In the genomic region with DNA sequence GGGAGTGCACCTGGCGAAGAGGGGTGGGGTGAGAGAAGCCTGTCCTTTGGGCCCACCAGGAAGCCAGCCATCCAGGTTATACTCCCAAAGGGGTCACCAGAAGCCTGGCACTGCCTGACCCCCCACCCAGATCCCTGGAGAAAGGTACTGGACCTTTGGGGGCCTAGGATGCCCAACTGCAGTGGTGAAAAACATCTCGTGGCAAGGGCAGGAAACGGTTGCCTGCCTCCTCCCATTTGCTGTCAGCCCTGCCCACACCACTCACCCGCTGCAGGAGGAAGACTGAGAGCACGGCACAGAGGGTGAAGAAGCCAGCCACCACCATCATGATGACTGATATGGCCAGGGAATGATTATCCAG, we compare ENCODE assay signal across 11 cellular contexts. TPM values are rescaled to one million over a fixed set of nuclear protein-coding genes. Genes with fewer than 3 reads are reported as not detected.
DNase-seq lines count a peak whose midpoint lies in the region; ATAC-seq and TF ChIP-seq lines count a peak whose summit lies in the region.
"Had no signal": no experiment of that assay in that cellular context is flagged by ENCODE, and none has a peak within 500 bp of the region (broad histone marks: within the 10 kb centered on the region; RNA-seq: fewer than 3 reads in every experiment).

No MANE protein-coding gene starts in this region.

- intact Hi-C loops in uterus (cut with DNase I; ENCODE audit: low total_unique reads), result no loop called here

- peak overlapping the region; percentile 98 for H3K27ac Mint-ChIP-seq in activated CD4-positive, alpha-beta memory T cell treated with anti-CD3 and anti-CD28 coated beads, Interleukin-2, amount 10 ng/mL, durations not matched to agents 7 days and 5 days

- H3K4me1 Mint-ChIP-seq in activated CD4-positive, alpha-beta memory T cell treated with anti-CD3 and anti-CD28 coated beads, Interleukin-2, amount 10 ng/mL, durations not matched to agents 7 days and 5 days, result peaks cover 68% of the 10 kb centered on the region

- H3K27ac ChIP-seq in KOPT-K1 (ENCODE audit: low read depth, low read length, poor library complexity, severe bottlenecking) (peak overlapping the region; percentile 65), uterus (no peak overlapping the region)
- H3K27ac ChIP-seq: C4-2B had no signal

- peak overlapping the region; percentile 55 for H3K4me3 Mint-ChIP-seq in activated CD4-positive, alpha-beta memory T cell treated with anti-CD3 and anti-CD28 coated beads, Interleukin-2, amount 10 ng/mL, durations not matched to agents 7 days and 5 days

- peaks cover 43% of the 10 kb centered on the region for H3K36me3 ChIP-seq in KOPT-K1 (ENCODE audit: insufficient read depth, low read length)
- H3K36me3 ChIP-seq in uterus, result no peaks in the 10 kb centered on the region

- H3K27me3 ChIP-seq in uterus, result no peaks in the 10 kb centered on the region

- H3K4me3 ChIP-seq in uterus, result no peak overlapping the region
- H3K4me3 ChIP-seq: lung had no signal

- peaks cover 0 to 17% of the 10 kb centered on the region in 2 donors for H3K4me1 ChIP-seq in uterus

- POLR2A ChIA-PET in activated CD4-positive, alpha-beta memory T cell treated with anti-CD3 and anti-CD28 coated beads, Interleukin-2, amount 10 ng/mL, durations not matched to agents 7 days and 5 days (lab: Charles Lee), result interaction anchor here (0.8 to 4.9 kb wide), 18 partner anchors 20 to 304 kb away, joined by 3 to 66 read pairs (median 5); partner anchors contain the start of genes ARID3B, CSK, FAM219B and MPI

- DNase-seq in activated CD4-positive, alpha-beta memory T cell treated with anti-CD3 and anti-CD28 coated beads, Interleukin-2, amount 10 ng/mL, durations not matched to agents 7 days and 5 days, result peak; percentile 78
- peak; percentile 31 for DNase-seq in effector CD4-positive, alpha-beta T cell
- peak in 2 of 3 experiments; percentile 32 to 57 for DNase-seq in stimulated activated CD4-positive, alpha-beta T cell treated with anti-CD3 and anti-CD28 coated beads, TNF-alpha, amount 100 ng/mL, for 24 hours (ENCODE audit: low read depth in 3 of 3)
- DNase-seq in uterus (no peak), DMS153 treated with DMSO at 0.1 percent for 48 hours (lab: John Stamatoyannopoulos, UW; ENCODE audit: unreplicated experiment) (no peak)
- DNase-seq: PC-3 had no signal

- no peaks in the 10 kb centered on the region for H3K9me3 Mint-ChIP-seq in activated CD4-positive, alpha-beta memory T cell treated with anti-CD3 and anti-CD28 coated beads, Interleukin-2, amount 10 ng/mL, durations not matched to agents 7 days and 5 days

- no peak for ATAC-seq in GM21367 (IDR thresholded peaks at IDR 0.05; ENCODE audit: unreplicated experiment)
- no peak for ATAC-seq in HG02870 (IDR thresholded peaks at IDR 0.05; ENCODE audit: unreplicated experiment)
- ATAC-seq: PC-3 had no signal

- no peak for TF ChIP-seq POLR2A in uterus (IDR thresholded peaks at IDR 0.05)

- CTCF ChIA-PET in activated CD4-positive, alpha-beta memory T cell treated with anti-CD3 and anti-CD28 coated beads, Interleukin-2, amount 10 ng/mL, durations not matched to agents 7 days and 5 days (lab: Charles Lee), result interaction anchor here (0.8 to 3.6 kb wide), 13 partner anchors 13 to 90 kb away, joined by 3 to 49 read pairs (median 4); partner anchors contain the start of gene CSK

- no peaks in the 10 kb centered on the region for H3K27me3 Mint-ChIP-seq in activated CD4-positive, alpha-beta memory T cell treated with anti-CD3 and anti-CD28 coated beads, Interleukin-2, amount 10 ng/mL, durations not matched to agents 7 days and 5 days

- H3K9me3 ChIP-seq in KOPT-K1 (ENCODE audit: insufficient read depth, low read length, poor library complexity, severe bottlenecking), result no peaks in the 10 kb centered on the region
- no peaks in the 10 kb centered on the region for H3K9me3 ChIP-seq in uterus

- H3K36me3 Mint-ChIP-seq in activated CD4-positive, alpha-beta memory T cell treated with anti-CD3 and anti-CD28 coated beads, Interleukin-2, amount 10 ng/mL, durations not matched to agents 7 days and 5 days (ENCODE audit: low read depth), result peaks cover 62% of the 10 kb centered on the region

- TF ChIP-seq CTCF in uterus (IDR thresholded peaks at IDR 0.05), result no peak

RNA-seq across cellular contexts. Expression of gene ULK3, which starts 2.2 kb away (rescaled TPM):
- 10 to 100 TPM; 74.9 to 84.2 TPM for total RNA-seq in activated CD4-positive, alpha-beta memory T cell treated with anti-CD3 and anti-CD28 coated beads, Interleukin-2, amount 10 ng/mL, durations not matched to agents 7 days and 5 days
- total RNA-seq in uterus, result 100 to 1,000 TPM in 1 of 4 donors, 10 to 100 TPM in 3; 29.0 to 105 (median 41.2) TPM

RNA-seq across cellular contexts. Expression of gene CPLX3, which starts 18.8 kb away (rescaled TPM):
- under 1 TPM in 1 of 2 experiments, not detected in 1; 0.18 TPM for total RNA-seq in activated CD4-positive, alpha-beta memory T cell treated with anti-CD3 and anti-CD28 coated beads, Interleukin-2, amount 10 ng/mL, durations not matched to agents 7 days and 5 days
- total RNA-seq in uterus, result not detected
- total RNA-seq: lung, PC-3 had no signal

RNA-seq across cellular contexts. Expression of gene SCAMP2, which starts 28.0 kb away (rescaled TPM):
- 100 to 1,000 TPM; 144 to 156 TPM for total RNA-seq in activated CD4-positive, alpha-beta memory T cell treated with anti-CD3 and anti-CD28 coated beads, Interleukin-2, amount 10 ng/mL, durations not matched to agents 7 days and 5 days
- total RNA-seq in uterus, result 10 to 100 TPM; 15.9 to 67.5 (median 33.0) TPM

RNA-seq across cellular contexts. Expression of gene LMAN1L, which starts 32.6 kb away (rescaled TPM):
- total RNA-seq in activated CD4-positive, alpha-beta memory T cell treated with anti-CD3 and anti-CD28 coated beads, Interleukin-2, amount 10 ng/mL, durations not matched to agents 7 days and 5 days, result under 1 TPM; 0.48 to 0.63 TPM
- 1 to 10 TPM in 1 of 4 donors, not detected in 3; 1.5 TPM for total RNA-seq in uterus
- total RNA-seq: PC-3 had no signal

RNA-seq across cellular contexts. Expression of gene MPI, which starts 44.7 kb away (rescaled TPM):
- 10 to 100 TPM; 82.8 to 92.9 TPM for total RNA-seq in activated CD4-positive, alpha-beta memory T cell treated with anti-CD3 and anti-CD28 coated beads, Interleukin-2, amount 10 ng/mL, durations not matched to agents 7 days and 5 days
- total RNA-seq in uterus, result 10 to 100 TPM; 28.8 to 73.3 (median 33.7) TPM

Comparison
In these comparisons a context has a peak if more than half of its experiments do, and no peak if none do; other contexts are left out.
1. DNase-seq: peak in activated CD4-positive, alpha-beta memory T cell treated with anti-CD3 and anti-CD28 coated beads, Interleukin-2, amount 10 ng/mL, durations not matched to agents 7 days and 5 days (single experiment), effector CD4-positive, alpha-beta T cell (single experiment) and stimulated activated CD4-positive, alpha-beta T cell treated with anti-CD3 and anti-CD28 coated beads, TNF-alpha, amount 100 ng/mL, for 24 hours (2 of 3); none in uterus (0 of 2) and DMS153 treated with DMSO at 0.1 percent for 48 hours (single experiment).